8 cellular contexts compared by ENCODE assay signal in genomic region chr19:13764101-13764807, GRCh38.
A peak's percentile ranks its signal among the peaks of the same experiment; 100 is the strongest.
DNase-seq lines count a peak whose midpoint lies in the region; ATAC-seq and TF ChIP-seq lines count a peak whose summit lies in the region.

MRI1 (plus strand) TSS chr19:13764522; CDS start chr19:13764589, 67 bp downstream.

- H3K9me3 ChIP-seq in HEK293 (ENCODE audit: control insufficient read depth, insufficient read depth, low read depth, low read length): no peaks in the 10 kb centered on the region

- ATAC-seq in HG02938 (IDR thresholded peaks at IDR 0.05; ENCODE audit: unreplicated experiment): no peak

- no peaks in the 10 kb centered on the region for H3K4me1 ChIP-seq in HEK293 (ENCODE audit: control insufficient read depth, insufficient read depth, low read length)

- H3K27ac ChIP-seq in HEK293 (ENCODE audit: extremely low read depth, low read depth, low read length): peak within 1 kb of the TSS; percentile 35

- peak within 1 kb of the TSS; percentile 85 for H3K4me3 ChIP-seq in HEK293 (ENCODE audit: low read depth, low read length)

- POLR2A ChIA-PET in HEK293 (lab: Yijun Ruan, JAX): interaction anchor here (0.6 to 2.1 kb wide), 10 partner anchors 10 to 316 kb away, joined by 3 to 30 read pairs (median 4); partner anchors contain the start of gene C19orf53

- DNase-seq in COLO668 (lab: John Stamatoyannopoulos, UW; ENCODE audit: unreplicated experiment) (peak; percentile 71), NCI-H345 (lab: John Stamatoyannopoulos, UW) (peak; percentile 53), dedifferentiated amniotic fluid mesenchymal stem cell (ENCODE audit: extremely low spot score) (peak; percentile 44), left kidney (ENCODE audit: low read depth, low spot score) (peak; percentile 95)
- peak; percentile 70 for DNase-seq in activated CD4-positive, alpha-beta T cell treated with anti-CD3 and anti-CD28 coated beads for 48 hours
- peak; percentile 54 for DNase-seq in stimulated activated CD4-positive, alpha-beta T cell treated with anti-CD3 and anti-CD28 coated beads, Interleukin-1b, Interleukin-23, amount 100 ng/mL, for 48 hours

- peaks cover 29 to 63% of the 10 kb centered on the region in 2 experiments; a peak in 2 of 3 replicates for H3K36me3 ChIP-seq in HEK293 (ENCODE audit: control insufficient read depth in 2 of 2, insufficient read depth in 1 of 2, low read length in 2 of 2)

- no peak for TF ChIP-seq CTCF in HEK293 (tag by site-specific recombination; IDR thresholded peaks at IDR 0.05)

- CTCF ChIA-PET in HEK293 (lab: Yijun Ruan, JAX): interaction anchor here (1.1 kb wide), 1 partner anchor 31 kb away, joined by 4 read pairs; no protein-coding TSS in a partner anchor

TF ChIP-seq in HEK293, 187 proteins besides CTCF, POLR2A, EP300 and RAD21:
- peak; percentile 70 for TF ChIP-seq SP3 (tag by site-specific recombination; IDR thresholded peaks at IDR 0.05)
- TF ChIP-seq ZNF398 (tag by site-specific recombination; IDR thresholded peaks at IDR 0.05): peak; percentile 65; the same call in 1 of the 2 replicates
- peak; percentile 83 for TF ChIP-seq KLF9 (tag by site-specific recombination; IDR thresholded peaks at IDR 0.05; ENCODE audit: low read depth)
- 0 out of 2 replicates have a peak, but pooled peaks have one; percentile 72 for TF ChIP-seq ZNF792 (tag by site-specific recombination; IDR thresholded peaks at IDR 0.05)
- peak; percentile 73 for TF ChIP-seq ZFHX2 (tag by site-specific recombination; conservative IDR thresholded peaks at IDR 0.05)
- TF ChIP-seq ZXDB (tag by site-specific recombination; IDR thresholded peaks at IDR 0.05): peak; percentile 100
- no peak for TF ChIP-seq ZNF148 (tag by site-specific recombination; IDR thresholded peaks at IDR 0.05; ENCODE audit: borderline replicate concordance)
- TF ChIP-seq GLIS2 (tag by site-specific recombination; IDR thresholded peaks at IDR 0.05): no peak
- TF ChIP-seq ZNF544 (tag by site-specific recombination; IDR thresholded peaks at IDR 0.05): no peak
- TF ChIP-seq ZBTB20 (tag by site-specific recombination; IDR thresholded peaks at IDR 0.05): 0 out of 2 replicates have a peak, but pooled peaks have one; percentile 1
- TF ChIP-seq ZNF707 (tag by site-specific recombination; IDR thresholded peaks at IDR 0.05): no peak
- TF ChIP-seq ZNF26 (tag by site-specific recombination; IDR thresholded peaks at IDR 0.05): no peak
- TF ChIP-seq SP2 (tag by site-specific recombination; IDR thresholded peaks at IDR 0.05): peak; percentile 74
- TF ChIP-seq ZNF423 (tag by site-specific recombination; IDR thresholded peaks at IDR 0.05): no peak
- TF ChIP-seq KLF8 (tag by site-specific recombination; IDR thresholded peaks at IDR 0.05): peak; percentile 44; the same call in 1 of the 2 replicates
- no peak for TF ChIP-seq ZNF433 (tag by site-specific recombination; IDR thresholded peaks at IDR 0.05; ENCODE audit: low read depth)
- peak; percentile 92 for TF ChIP-seq IKZF3 (tag by site-specific recombination; IDR thresholded peaks at IDR 0.05)
- TF ChIP-seq ZNF292 (tag by site-specific recombination; IDR thresholded peaks at IDR 0.05; ENCODE audit: borderline replicate concordance, low read depth): no peak
- TF ChIP-seq ZBTB26 (tag by site-specific recombination; optimal IDR thresholded peaks at IDR 0.05): peak; percentile 53
- no peak for TF ChIP-seq BCL11B (tag by site-specific recombination; IDR thresholded peaks at IDR 0.05; ENCODE audit: low read depth)
- TF ChIP-seq KLF7 (tag by site-specific recombination; IDR thresholded peaks at IDR 0.05; ENCODE audit: borderline replicate concordance): 0 out of 2 replicates have a peak, but pooled peaks have one; percentile 21
- no peak for TF ChIP-seq ZNF529 (tag by site-specific recombination; IDR thresholded peaks at IDR 0.05; ENCODE audit: insufficient replicate concordance)
- TF ChIP-seq GLI4 (tag by site-specific recombination; IDR thresholded peaks at IDR 0.05): no peak
- TF ChIP-seq ZNF747 (tag by site-specific recombination; IDR thresholded peaks at IDR 0.05): no peak
- no peak for TF ChIP-seq ZNF175 (tag by site-specific recombination; IDR thresholded peaks at IDR 0.05)
TF ChIP-seq in HEK293: peak in this region for 12.

Comparison
In these comparisons a context has a peak if more than half of its experiments do, and no peak if none do; other contexts are left out.
1. DNase-seq: peak in every context shown above with its lines; median percentile 95 in left kidney; 71 in COLO668; 70 in activated CD4-positive, alpha-beta T cell treated with anti-CD3 and anti-CD28 coated beads for 48 hours; 54 in stimulated activated CD4-positive, alpha-beta T cell treated with anti-CD3 and anti-CD28 coated beads, Interleukin-1b, Interleukin-23, amount 100 ng/mL, for 48 hours; 53 in NCI-H345; 44 in dedifferentiated amniotic fluid mesenchymal stem cell.